In the genomic region with DNA sequence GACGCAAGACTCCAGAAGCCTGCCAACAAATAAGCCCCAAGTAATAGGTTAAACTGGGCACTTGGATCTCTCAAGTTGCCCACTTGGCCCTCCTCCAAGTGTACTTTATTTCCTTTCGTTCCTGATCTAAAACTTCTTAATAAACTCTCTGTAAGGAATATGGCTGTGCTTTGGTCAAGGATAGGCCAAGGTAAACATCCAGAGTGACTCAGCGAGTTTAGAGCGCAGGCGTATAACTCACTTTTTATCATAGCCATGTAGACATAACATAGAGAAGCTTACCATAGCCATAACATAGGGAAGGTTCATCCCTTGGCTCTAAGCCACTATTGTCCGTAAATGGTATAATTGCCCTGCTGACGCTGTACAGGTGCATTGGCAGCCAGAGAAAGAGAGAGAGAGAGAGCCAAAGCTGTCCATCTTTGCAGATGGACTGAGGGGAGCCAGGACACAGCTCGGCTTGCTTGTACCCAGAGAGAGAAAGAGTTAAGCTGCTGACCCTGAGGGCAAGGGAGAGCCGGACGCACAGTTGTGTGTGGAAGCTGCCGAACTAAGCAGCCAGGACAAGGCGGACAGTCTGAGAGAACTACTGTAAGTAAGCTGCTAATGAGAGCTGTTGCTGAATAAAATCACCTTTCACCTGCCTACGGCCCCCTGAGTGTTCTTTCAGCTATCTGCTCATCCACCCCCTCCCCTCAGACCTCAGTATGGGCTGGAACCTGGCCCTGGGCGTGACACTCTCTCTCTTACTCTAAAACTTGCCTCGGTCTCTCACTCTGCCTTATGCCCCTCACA, we compare ENCODE assay signal across 18 cellular contexts. TPM values are rescaled to one million over a fixed set of nuclear protein-coding genes. Genes with fewer than 3 reads are reported as not detected.
DNase-seq lines count a peak whose midpoint lies in the region; ATAC-seq and TF ChIP-seq lines count a peak whose summit lies in the region.
"Had no signal": no experiment of that assay in that cellular context is flagged by ENCODE, and none has a peak within 500 bp of the region (broad histone marks: within the 10 kb centered on the region; RNA-seq: fewer than 3 reads in every experiment).

No MANE protein-coding gene starts in this region.

- POLR2A ChIA-PET in MCF 10A (lab: Yijun Ruan, JAX) = interaction anchor here (0.6 to 4.2 kb wide), 4 partner anchors 9 to 623 kb away, joined by 3 to 35 read pairs (median 4); a partner anchor contains a TSS

- H3K27ac Mint-ChIP-seq in MCF 10A (ENCODE audit: low read depth, unreplicated experiment) = peak overlapping the region; percentile 16
- H3K27ac Mint-ChIP-seq: activated T-helper 2 cell treated with anti-CD3 and anti-CD28 coated beads, Interferon-gamma antibody, Interleukin-2, Interleukin-4, amounts not matched to agents 10 μg/mL and 5 μg/mL and 100 μg/mL, durations not matched to agents 14 hours and 24 hours and 36 hours had no signal

- TF ChIP-seq POLR2A in right lobe of liver (IDR thresholded peaks at IDR 0.05) = no peak

- no peak overlapping the region for H3K4me3 ChIP-seq in mammary epithelial cell (replicated peaks in 1 of 3; ENCODE audit: insufficient read depth in 1 of 3, low read depth in 2 of 3, low read length in 3 of 3)
- H3K4me3 ChIP-seq in OCI-LY3 (ENCODE audit: low read length) = peak overlapping the region; percentile 62
- H3K4me3 ChIP-seq in right lobe of liver = peak overlapping the region; percentile 8 to 42 (median 31)
- peak overlapping the region; percentile 66 for H3K4me3 ChIP-seq in thoracic aorta
- H3K4me3 ChIP-seq: cardiac muscle cell, MG63, SK-N-MC had no signal

- intact Hi-C loops in MCF 10A (cut with micrococcal nuclease) = no loop called here
- intact Hi-C loops in mammary epithelial cell (cut with micrococcal nuclease) = no loop called here
- intact Hi-C loops in right lobe of liver (cut with DNase I) = no loop called here

- H3K4me3 Mint-ChIP-seq in MCF 10A (ENCODE audit: unreplicated experiment) = peak overlapping the region; percentile 17

- in situ Hi-C loops in mammary epithelial cell (cut with MboI; ENCODE audit: low sequenced_read_pairs in 2 of 2) = no loop called here

- no peaks in the 10 kb centered on the region for H3K27me3 ChIP-seq in mammary epithelial cell (ENCODE audit: insufficient read depth, low read length)
- H3K27me3 ChIP-seq in OCI-LY3 (ENCODE audit: low read depth, low read length) = no peaks in the 10 kb centered on the region
- no peaks in the 10 kb centered on the region for H3K27me3 ChIP-seq in right lobe of liver
- no peaks in the 10 kb centered on the region for H3K27me3 ChIP-seq in thoracic aorta (replicated peaks; ENCODE audit: insufficient read depth)
- H3K27me3 ChIP-seq: cardiac muscle cell, MG63 had no signal

- WGBS in mammary epithelial cell (ENCODE audit: low coverage, missing lambda C conversion rate) = 89% methylated on average over 12 of the region's 15 CpGs
- 93% methylated on average over 10 of the region's 15 CpGs for WGBS in right lobe of liver (ENCODE audit: insufficient coverage, low coverage, low lambda C conversion rate, missing lambda C conversion rate)

- no peak overlapping the region for H2AFZ ChIP-seq in mammary epithelial cell (ENCODE audit: low read depth, low read length)
- H2AFZ ChIP-seq in OCI-LY3 (ENCODE audit: low read depth, low read length) = no peak overlapping the region

- peaks cover 25% of the 10 kb centered on the region for H3K4me1 Mint-ChIP-seq in MCF 10A (ENCODE audit: insufficient read depth, unreplicated experiment)

- no peaks in the 10 kb centered on the region for H3K9me3 Mint-ChIP-seq in MCF 10A (ENCODE audit: unreplicated experiment)

- no peaks in the 10 kb centered on the region for H3K36me3 Mint-ChIP-seq in MCF 10A (ENCODE audit: insufficient read depth, unreplicated experiment)

- H3K79me2 ChIP-seq in mammary epithelial cell (ENCODE audit: insufficient read depth, low read length) = no peaks in the 10 kb centered on the region
- H3K79me2 ChIP-seq in OCI-LY3 (ENCODE audit: low read length) = peaks cover 13% of the 10 kb centered on the region

- dilution Hi-C loops in mammary epithelial cell (cut with HindIII; ENCODE audit: low sequenced_read_pairs) = no loop called here

- H3K36me3 ChIP-seq in mammary epithelial cell (ENCODE audit: insufficient read depth, low read length) = no peaks in the 10 kb centered on the region
- peaks cover 54% of the 10 kb centered on the region for H3K36me3 ChIP-seq in OCI-LY3 (replicated peaks; ENCODE audit: low read depth, low read length)
- peaks cover 0 to 8% (median 0%) of the 10 kb centered on the region in 4 donors for H3K36me3 ChIP-seq in right lobe of liver
- H3K36me3 ChIP-seq in thoracic aorta = peaks cover 12% of the 10 kb centered on the region
- H3K36me3 ChIP-seq: cardiac muscle cell, MG63, WERI-Rb-1 had no signal

- H3K4me1 ChIP-seq in mammary epithelial cell (ENCODE audit: insufficient read depth, low read length) = no peaks in the 10 kb centered on the region
- H3K4me1 ChIP-seq in OCI-LY3 (ENCODE audit: low read length) = peaks cover 35% of the 10 kb centered on the region
- H3K4me1 ChIP-seq in right lobe of liver = peaks cover 0 to 5% (median 0%) of the 10 kb centered on the region in 4 donors
- peaks cover 7 to 13% of the 10 kb centered on the region in 2 donors for H3K4me1 ChIP-seq in thoracic aorta (ENCODE audit: control insufficient read depth in 1 of 2, low read depth in 2 of 2)

- H3K27ac ChIP-seq in mammary epithelial cell (ENCODE audit: insufficient read depth, low read depth, low read length) = no peak overlapping the region
- peak overlapping the region; percentile 97 for H3K27ac ChIP-seq in OCI-LY3 (ENCODE audit: low read length)
- peak overlapping the region in 1 of 3 donors; percentile 82 for H3K27ac ChIP-seq in right lobe of liver
- H3K27ac ChIP-seq in thoracic aorta = no peak overlapping the region
- H3K27ac ChIP-seq: cardiac muscle cell, epithelial cell of prostate, SK-N-MC, WERI-Rb-1 had no signal

- CTCF ChIA-PET in MCF 10A (lab: Yijun Ruan, JAX) (interaction anchor here (0.6 to 7.5 kb wide), 12 partner anchors 13 to 320 kb away, joined by 3 to 91 read pairs (median 6); a partner anchor contains a TSS), mammary epithelial cell (lab: Charles Lee; ENCODE audit: low non-redundant PET) (no interaction called here)

- no peak for ATAC-seq in right lobe of liver
- no peak for ATAC-seq in thoracic aorta (ENCODE audit: insufficient number of reproducible peaks, low FRiP score, low read depth)
- ATAC-seq: stimulated activated naive CD8-positive, alpha-beta T cell treated with anti-CD3 and anti-CD28 coated beads, Interleukin-15, Interleukin-2, amounts not matched to agents 100 U/mL and 50 U/mL, for 24 hours had no signal

- DNase-seq in MCF 10A (ENCODE audit: unreplicated experiment) = no peak
- no peak for DNase-seq in mammary epithelial cell
- DNase-seq in right lobe of liver = no peak
- no peak for DNase-seq in thoracic aorta (ENCODE audit: low spot score)
- no peak for DNase-seq in globus pallidus (ENCODE audit: low spot score)
- DNase-seq in activated CD4-positive, CD25-positive, alpha-beta regulatory T cell treated with anti-CD3 and anti-CD28 coated beads, Interleukin-2, amount 50 U/mL, for 72 hours = no peak
- DNase-seq in NCI-H187 (lab: John Stamatoyannopoulos, UW) = no peak
- DNase-seq: hypothalamus; MG63; stimulated activated CD4-positive, alpha-beta T cell treated with anti-CD3 and anti-CD28 coated beads, Interleukin-1b, Interleukin-23, amount 100 ng/mL, for 48 hours; stimulated activated naive CD8-positive, alpha-beta T cell treated with anti-CD3 and anti-CD28 coated beads, Interleukin-15, Interleukin-2, amounts not matched to agents 100 U/mL and 50 U/mL, for 24 hours; WERI-Rb-1 had no signal

- H3K4me2 ChIP-seq in mammary epithelial cell (ENCODE audit: insufficient read depth, low read depth, low read length) = no peak overlapping the region
- H3K4me2 ChIP-seq in OCI-LY3 (ENCODE audit: low read length) = peak overlapping the region; percentile 81

- TF ChIP-seq CTCF in MCF 10A (IDR thresholded peaks at IDR 0.05; ENCODE audit: unreplicated experiment) (no peak), mammary epithelial cell (conservative IDR thresholded peaks at IDR 0.05 in 1 of 2, IDR thresholded peaks at IDR 0.05 in 1 of 2; ENCODE audit: extremely low read depth in 1 of 2, insufficient read depth in 1 of 2, low read depth in 1 of 2, low read length in 2 of 2) (no peak), OCI-LY3 (IDR thresholded peaks at IDR 0.05; ENCODE audit: low read depth, low read length) (no peak), right lobe of liver (IDR thresholded peaks at IDR 0.05) (no peak), thoracic aorta (IDR thresholded peaks at IDR 0.05) (no peak)

- H4K20me1 ChIP-seq in mammary epithelial cell (ENCODE audit: insufficient read depth, low read length) (no peaks in the 10 kb centered on the region), OCI-LY3 (ENCODE audit: insufficient read depth, low read length) (no peaks in the 10 kb centered on the region)

- no peak overlapping the region for H3K9ac ChIP-seq in mammary epithelial cell (ENCODE audit: insufficient read depth, low read length)
- peak overlapping the region; percentile 80; the same call in 1 of the 2 replicates for H3K9ac ChIP-seq in OCI-LY3 (ENCODE audit: low read length)

- H3K9me3 ChIP-seq in mammary epithelial cell (replicated peaks; ENCODE audit: insufficient read depth, low read length) = no peaks in the 10 kb centered on the region
- H3K9me3 ChIP-seq in OCI-LY3 (ENCODE audit: insufficient read depth, low read length) = peaks cover 33% of the 10 kb centered on the region
- H3K9me3 ChIP-seq in right lobe of liver = no peaks in the 10 kb centered on the region
- peaks cover 7% of the 10 kb centered on the region for H3K9me3 ChIP-seq in thoracic aorta
- H3K9me3 ChIP-seq: MG63 had no signal

- no peaks in the 10 kb centered on the region for H3K27me3 Mint-ChIP-seq in MCF 10A (ENCODE audit: insufficient read depth, unreplicated experiment)

- BruUV-seq in MCF 10A (replicated peaks; lab: Mats Ljungman, UMichigan) (no TSS peak), mammary epithelial cell (replicated peaks; lab: Mats Ljungman, UMichigan) (no TSS peak)

RNA-seq across cellular contexts. Expression of a gene that starts 1.8 kb away (rescaled TPM):
- total RNA-seq in MCF 10A (2022) (1.9 and 2.2 TPM in 2 replicates), mammary epithelial cell (1 to 10 TPM in 1 of 2 donors, under 1 TPM in 1; 0.49 to 3.7 TPM), right lobe of liver (10 to 100 TPM in 1 of 6 experiments, 1 to 10 TPM in 5; 5.1 to 10.5 (median 7.8) TPM), thoracic aorta (10 to 100 TPM; 16.1 to 36.3 TPM)
- 0.40 TPM for polyA plus RNA-seq in mammary epithelial cell
- not detected for polyA minus RNA-seq in mammary epithelial cell
- polyA plus RNA-seq: cardiac muscle cell had no signal

RNA-seq across cellular contexts. Expression of a gene that starts 20.0 kb away (rescaled TPM):
- total RNA-seq in MCF 10A (2022) = not detected in 2 replicates
- total RNA-seq in mammary epithelial cell = not detected
- not detected for polyA plus RNA-seq in mammary epithelial cell
- not detected for polyA minus RNA-seq in mammary epithelial cell
- total RNA-seq in right lobe of liver = under 1 TPM in 4 of 6 experiments, not detected in 2; 0.16 to 0.68 (median 0.39) TPM
- total RNA-seq in thoracic aorta = under 1 TPM; 0.28 to 0.81 TPM
- total RNA-seq: activated T-helper 2 cell treated with anti-CD3 and anti-CD28 coated beads, Interferon-gamma antibody, Interleukin-2, Interleukin-4, amounts not matched to agents 10 μg/mL and 5 μg/mL and 100 μg/mL, durations not matched to agents 14 hours and 24 hours and 36 hours; cardiac muscle cell had no signal
- polyA plus RNA-seq: BJ, cardiac muscle cell had no signal

RNA-seq across cellular contexts. Expression of a gene that starts 53.9 kb away (rescaled TPM):
- total RNA-seq in MCF 10A (2022) (7.7 and 11.4 TPM in 2 replicates), mammary epithelial cell (1 to 10 TPM; 5.8 to 6.7 TPM), right lobe of liver (1 to 10 TPM; 1.2 to 3.4 (median 2.4) TPM), thoracic aorta (1 to 10 TPM; 1.8 to 3.5 TPM)
- 0.53 TPM for polyA plus RNA-seq in mammary epithelial cell
- not detected for polyA minus RNA-seq in mammary epithelial cell
- polyA plus RNA-seq: cardiac muscle cell had no signal

Comparison
In these comparisons a context has a peak if more than half of its experiments do, and no peak if none do; other contexts are left out.
1. H3K4me3 ChIP-seq: peak in OCI-LY3 (single experiment), right lobe of liver (3 of 3) and thoracic aorta (single experiment); none in mammary epithelial cell (0 of 3).